ENCODE assay signal across 8 cellular contexts in the genomic region with DNA sequence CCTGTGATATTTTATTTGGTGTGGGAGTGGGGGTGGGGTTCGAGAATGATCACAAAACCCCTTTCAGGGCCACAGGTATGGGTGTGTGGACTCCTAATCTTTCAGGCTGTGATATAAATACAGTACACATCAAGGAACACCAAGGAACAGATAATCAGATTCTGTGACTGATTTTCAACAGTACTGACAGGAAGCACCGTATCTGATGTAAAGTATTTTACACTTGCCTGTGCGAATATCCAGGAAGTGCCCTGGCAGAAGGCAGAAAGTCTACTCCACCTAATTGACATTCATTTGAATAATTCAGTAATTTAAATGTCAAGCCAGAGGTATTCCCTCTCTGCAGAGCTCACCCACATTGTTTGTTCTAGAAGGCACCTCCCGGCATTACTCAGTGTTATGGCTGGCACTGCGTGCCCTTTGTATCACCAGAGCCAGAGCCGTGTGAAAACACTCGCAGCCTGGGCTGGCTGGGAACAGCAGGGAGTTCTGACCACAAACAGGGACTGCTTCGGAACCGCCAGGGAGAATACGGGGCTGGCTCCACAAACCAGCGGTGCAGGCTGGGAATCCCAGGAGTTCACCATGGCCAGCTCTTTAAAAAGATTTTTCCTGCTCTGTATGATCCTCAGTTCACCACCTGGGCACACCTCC.
A peak's percentile ranks its signal among the peaks of the same experiment; 100 is the strongest.
DNase-seq lines count a peak whose midpoint lies in the region; ATAC-seq and TF ChIP-seq lines count a peak whose summit lies in the region.

No MANE protein-coding gene starts in this region.

- in situ Hi-C loops in G401 (cut with HindIII; ENCODE audit: low sequenced_read_pairs) = loop anchor here (25.0 kb wide), 1 partner anchor 228 kb away; no protein-coding TSS in a partner anchor

- H3K4me3 ChIP-seq in SJSA1 = no peak overlapping the region
- no peak overlapping the region for H3K4me3 ChIP-seq in fibroblast of lung (replicated peaks in 1 of 4; ENCODE audit: control extremely low read depth in 1 of 4, insufficient read depth in 1 of 4, low read depth in 3 of 4, low read length in 4 of 4)
- no peak overlapping the region for H3K4me3 ChIP-seq in uterus

- H3K4me2 ChIP-seq in fibroblast of lung (ENCODE audit: extremely low read depth, insufficient read depth, low read length) = no peak overlapping the region

- H3K27ac ChIP-seq in SJSA1 (peak overlapping the region; percentile 12; the same call in 1 of the 2 replicates), fibroblast of lung (ENCODE audit: insufficient read depth, low read length) (no peak overlapping the region), uterus (no peak overlapping the region)

- no peak for TF ChIP-seq POLR2A in uterus (IDR thresholded peaks at IDR 0.05)

- H3K9me3 ChIP-seq in SJSA1 (replicated peaks) = no peaks in the 10 kb centered on the region
- H3K9me3 ChIP-seq in fibroblast of lung (ENCODE audit: control insufficient read depth, insufficient read depth, low read depth, low read length) = no peaks in the 10 kb centered on the region
- no peaks in the 10 kb centered on the region for H3K9me3 ChIP-seq in uterus

- peaks cover 57% of the 10 kb centered on the region for H3K4me1 ChIP-seq in SJSA1 (replicated peaks)
- H3K4me1 ChIP-seq in fibroblast of lung (ENCODE audit: control insufficient read depth, extremely low read depth, insufficient read depth, low read length) = peaks cover 4% of the 10 kb centered on the region
- H3K4me1 ChIP-seq in uterus = peaks cover 0 to 5% of the 10 kb centered on the region in 2 donors

- H4K20me1 ChIP-seq in fibroblast of lung (ENCODE audit: control insufficient read depth, extremely low read depth, insufficient read depth, low read length) = no peaks in the 10 kb centered on the region

- H3K27me3 ChIP-seq in SJSA1 (replicated peaks) (no peaks in the 10 kb centered on the region), fibroblast of lung (ENCODE audit: control insufficient read depth, insufficient read depth, low read length) (no peaks in the 10 kb centered on the region), uterus (no peaks in the 10 kb centered on the region)

- H3K36me3 ChIP-seq in SJSA1 = 0 out of 2 replicates have a peak, but pooled peaks cover 3% of the 10 kb centered on the region
- H3K36me3 ChIP-seq in fibroblast of lung (ENCODE audit: control insufficient read depth, insufficient read depth, low read length) = peaks cover 2% of the 10 kb centered on the region
- no peaks in the 10 kb centered on the region for H3K36me3 ChIP-seq in uterus

- no peak overlapping the region for H3K9ac ChIP-seq in fibroblast of lung (ENCODE audit: insufficient read depth, low read length)

- DNase-seq in G401 (ENCODE audit: low spot score) (peak; percentile 75), SJSA1 (ENCODE audit: low read depth in 1 of 2, low spot score in 2 of 2) (peak; percentile 75 to 85), fibroblast of lung (ENCODE audit: low read depth in 2 of 2) (peak; percentile 38 to 84), posterior vena cava (ENCODE audit: low spot score) (peak; percentile 81), MV-4-11 (lab: John Stamatoyannopoulos, UW) (no peak), uterus (no peak)
- no peak for DNase-seq in activated effector memory CD4-positive, alpha-beta T cell treated with anti-CD3 and anti-CD28 coated beads, Interleukin-2, amount 50 U/mL, for 16 hours

- H2AFZ ChIP-seq in fibroblast of lung (ENCODE audit: low read length) = no peak overlapping the region

- intact Hi-C loops in posterior vena cava (cut with DNase I) (loop anchor here in 1 of 2 donors (10.0 kb wide), 1 partner anchor 91 kb away; the partner anchor contains the start of gene ACVR1), uterus (cut with DNase I; ENCODE audit: low total_unique reads) (no loop called here)

- no peaks in the 10 kb centered on the region for H3K79me2 ChIP-seq in fibroblast of lung (ENCODE audit: control insufficient read depth, insufficient read depth, low read length)

- ATAC-seq in HG02588 (IDR thresholded peaks at IDR 0.05; ENCODE audit: unreplicated experiment) = no peak

- TF ChIP-seq CTCF in fibroblast of lung (conservative IDR thresholded peaks at IDR 0.05 in 1 of 2, IDR thresholded peaks at IDR 0.05 in 1 of 2; ENCODE audit: low read depth in 1 of 2, low read length in 2 of 2) (no peak), uterus (IDR thresholded peaks at IDR 0.05) (no peak)

Comparison
In these comparisons a context has a peak if more than half of its experiments do, and no peak if none do; other contexts are left out.
1. DNase-seq: peak in G401 (single experiment), SJSA1 (2 of 2), fibroblast of lung (2 of 2) and posterior vena cava (single experiment); none in activated effector memory CD4-positive, alpha-beta T cell treated with anti-CD3 and anti-CD28 coated beads, Interleukin-2, amount 50 U/mL, for 16 hours (single experiment), MV-4-11 (single experiment) and uterus (0 of 2).